In the genomic region with DNA sequence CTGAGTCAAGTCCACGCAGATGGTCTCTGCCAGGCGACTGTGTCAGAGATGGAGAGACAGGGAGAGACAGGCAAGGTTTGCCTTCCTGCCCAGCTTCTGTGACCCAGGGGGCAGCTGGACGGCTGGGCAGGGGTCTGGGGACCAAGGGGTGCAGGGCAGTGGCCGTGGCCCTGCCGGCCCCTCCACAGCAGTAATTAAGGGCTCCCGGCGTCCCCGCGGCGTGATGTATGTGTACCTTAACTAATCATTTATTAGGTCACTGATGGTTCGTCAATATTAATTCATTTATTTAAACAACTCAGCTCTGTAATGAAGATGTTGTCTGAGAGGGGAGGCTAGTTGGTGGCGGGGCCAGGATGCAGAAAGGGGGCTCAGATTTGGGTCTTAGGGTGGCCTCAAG, we compare ENCODE assay signal across 16 cellular contexts. TPM values are rescaled to one million over a fixed set of nuclear protein-coding genes. Genes with fewer than 3 reads are reported as not detected.
DNase-seq lines count a peak whose midpoint lies in the region; ATAC-seq and TF ChIP-seq lines count a peak whose summit lies in the region.
"Had no signal": no experiment of that assay in that cellular context is flagged by ENCODE, and none has a peak within 500 bp of the region (broad histone marks: within the 10 kb centered on the region; RNA-seq: fewer than 3 reads in every experiment).

No MANE protein-coding gene starts in this region.

- CTCF ChIA-PET in SK-N-SH (lab: Yijun Ruan, JAX), result interaction anchor here (0.6 to 5.8 kb wide), 3 partner anchors 9 to 402 kb away, joined by 3 to 42 read pairs (median 4); no protein-coding TSS in a partner anchor

- no peak overlapping the region for H3K4me2 ChIP-seq in SK-N-SH
- H3K4me2 ChIP-seq: BLaER1 had no signal

- no peaks in the 10 kb centered on the region for H3K79me2 ChIP-seq in SK-N-SH (ENCODE audit: insufficient read depth)

- no peaks in the 10 kb centered on the region for H3K4me1 Mint-ChIP-seq in neural crest cell
- H3K4me1 Mint-ChIP-seq in progenitor cell of endocrine pancreas (ENCODE audit: low read depth), result peaks cover 16% of the 10 kb centered on the region
- H3K4me1 Mint-ChIP-seq: CD14-positive monocyte had no signal

- H3K4me3 ChIP-seq in SK-N-SH (ENCODE audit: low read depth in 2 of 2, low read length in 1 of 2), result no peak overlapping the region
- H3K4me3 ChIP-seq in H7 (ENCODE audit: insufficient read depth, low read depth, low read length), result no peak overlapping the region
- no peak overlapping the region for H3K4me3 ChIP-seq in gastroesophageal sphincter
- H3K4me3 ChIP-seq: BLaER1, GM23248 had no signal

- H3K9me2 ChIP-seq in SK-N-SH, result no peaks in the 10 kb centered on the region

- H3K36me3 ChIP-seq in SK-N-SH (replicated peaks in 1 of 2; ENCODE audit: control insufficient read depth in 1 of 2, insufficient read depth in 2 of 2, low read length in 1 of 2) (no peaks in the 10 kb centered on the region), H7 (replicated peaks; ENCODE audit: control insufficient read depth, insufficient read depth, low read length) (no peaks in the 10 kb centered on the region), gastroesophageal sphincter (no peaks in the 10 kb centered on the region)
- H3K36me3 ChIP-seq: BLaER1 had no signal

- no peak for TF ChIP-seq POLR2A in gastroesophageal sphincter (IDR thresholded peaks at IDR 0.05)

- H3K9me3 Mint-ChIP-seq in neural crest cell (no peaks in the 10 kb centered on the region), progenitor cell of endocrine pancreas (ENCODE audit: low read depth) (no peaks in the 10 kb centered on the region)

- no peaks in the 10 kb centered on the region for H4K20me1 ChIP-seq in SK-N-SH (ENCODE audit: insufficient read depth)
- H4K20me1 ChIP-seq: BLaER1 had no signal

- peak; percentile 30 for DNase-seq in SK-N-SH
- DNase-seq in H7, result peak; percentile 39
- DNase-seq in neural crest cell (ENCODE audit: low read depth, low spot score), result no peak
- no peak for DNase-seq in progenitor cell of endocrine pancreas (ENCODE audit: low spot score, unreplicated experiment)
- DNase-seq: CD4-positive, alpha-beta memory T cell; DMS79 treated with DMSO at 0.1 percent for 48 hours; GF-D8; GM23248; HCEC 1CT; IMR-90 had no signal

- POLR2A ChIA-PET in SK-N-SH (lab: Yijun Ruan, JAX), result no interaction called here

- TF ChIP-seq RAD21 in SK-N-SH (IDR thresholded peaks at IDR 0.05; ENCODE audit: low read length), result no peak

- ATAC-seq in SK-N-SH treated with all-trans-retinoic acid at 6 μM for 48 hours (no peak), HG03378 (IDR thresholded peaks at IDR 0.05; ENCODE audit: unreplicated experiment) (no peak), gastroesophageal sphincter (no peak)

- TF ChIP-seq EP300 in SK-N-SH (IDR thresholded peaks at IDR 0.05; ENCODE audit: borderline replicate concordance in 1 of 2, low read depth in 1 of 2, low read length in 1 of 2), result no peak
- no peak for TF ChIP-seq EP300 in gastroesophageal sphincter (IDR thresholded peaks at IDR 0.05)

- H3K36me3 Mint-ChIP-seq in neural crest cell (ENCODE audit: low read depth) (no peaks in the 10 kb centered on the region), progenitor cell of endocrine pancreas (ENCODE audit: insufficient read depth) (no peaks in the 10 kb centered on the region)
- H3K36me3 Mint-ChIP-seq: CD14-positive monocyte; CD4-positive, alpha-beta memory T cell had no signal

- H3K27me3 Mint-ChIP-seq in neural crest cell (ENCODE audit: low read depth) (peaks cover 74% of the 10 kb centered on the region), progenitor cell of endocrine pancreas (peaks cover 11% of the 10 kb centered on the region)

- TF ChIP-seq CTCF in SK-N-SH (IDR thresholded peaks at IDR 0.05) (no peak), neural crest cell (conservative IDR thresholded peaks at IDR 0.05) (no peak), progenitor cell of endocrine pancreas (IDR thresholded peaks at IDR 0.05; ENCODE audit: unreplicated experiment) (no peak), gastroesophageal sphincter (IDR thresholded peaks at IDR 0.05) (no peak)

- H3K27ac ChIP-seq in SK-N-SH (ENCODE audit: low read depth in 2 of 2, low read length in 1 of 2), result no peak overlapping the region
- H3K27ac ChIP-seq in gastroesophageal sphincter, result no peak overlapping the region
- H3K27ac ChIP-seq: 22Rv1, BLaER1, GM23248 had no signal

- WGBS in SK-N-SH (ENCODE audit: low lambda C conversion rate), result 39% methylated on average over 11 of the region's 12 CpGs
- WGBS in gastroesophageal sphincter (ENCODE audit: low coverage in 1 of 2), 2 donors, result 40 to 75% methylated on average over 1 to 8 of the region's 12 CpGs

- H3K9me3 ChIP-seq in SK-N-SH, result no peaks in the 10 kb centered on the region
- no peaks in the 10 kb centered on the region for H3K9me3 ChIP-seq in gastroesophageal sphincter
- H3K9me3 ChIP-seq: BLaER1 had no signal

- no peak overlapping the region for H3K9ac ChIP-seq in SK-N-SH
- H3K9ac ChIP-seq: BLaER1, GM23248 had no signal

- H3K27ac Mint-ChIP-seq in neural crest cell (ENCODE audit: unreplicated experiment), result peak overlapping the region; percentile 62
- H3K27ac Mint-ChIP-seq in progenitor cell of endocrine pancreas, result peak overlapping the region; percentile 78
- H3K27ac Mint-ChIP-seq: CD4-positive, alpha-beta memory T cell had no signal

- peaks cover 86% of the 10 kb centered on the region for H3K27me3 ChIP-seq in SK-N-SH (ENCODE audit: insufficient read depth)
- H3K27me3 ChIP-seq in H7 (ENCODE audit: control insufficient read depth, insufficient read depth, low read length), result peaks cover 27% of the 10 kb centered on the region
- peaks cover 95% of the 10 kb centered on the region for H3K27me3 ChIP-seq in gastroesophageal sphincter

- H3F3A ChIP-seq in SK-N-SH (replicated peaks; ENCODE audit: insufficient read depth), result no peaks in the 10 kb centered on the region

- no peak overlapping the region for H3K4me3 Mint-ChIP-seq in neural crest cell
- no peak overlapping the region for H3K4me3 Mint-ChIP-seq in progenitor cell of endocrine pancreas (ENCODE audit: low read depth)
- H3K4me3 Mint-ChIP-seq: CD14-positive monocyte; CD4-positive, alpha-beta memory T cell had no signal

- H3K4me1 ChIP-seq in SK-N-SH (ENCODE audit: control insufficient read depth in 1 of 2, insufficient read depth in 2 of 2, low read depth in 1 of 2, low read length in 1 of 2), result no peaks in the 10 kb centered on the region; a peak in 1 of 4 replicates
- peaks cover 0 to 3% (median 0%) of the 10 kb centered on the region in 3 donors for H3K4me1 ChIP-seq in gastroesophageal sphincter
- H3K4me1 ChIP-seq: BLaER1 had no signal

- H2AFZ ChIP-seq in SK-N-SH (ENCODE audit: low read depth), result no peak overlapping the region
- H2AFZ ChIP-seq: GM23248 had no signal

TF ChIP-seq in SK-N-SH, 30 proteins besides CTCF, POLR2A, EP300 and RAD21:
- TF ChIP-seq NRF1 (IDR thresholded peaks at IDR 0.05; ENCODE audit: low read depth, low read length) (no peak), RFX5 (IDR thresholded peaks at IDR 0.05; ENCODE audit: low read length) (no peak), ELF1 (IDR thresholded peaks at IDR 0.05) (no peak), RXRA (IDR thresholded peaks at IDR 0.05; ENCODE audit: borderline replicate concordance, low read depth) (no peak), FOXJ3 (CRISPR knock-in tag; IDR thresholded peaks at IDR 0.05) (no peak), SIN3A (IDR thresholded peaks at IDR 0.05; ENCODE audit: borderline replicate concordance, low read depth, low read length) (no peak), TCF12 (IDR thresholded peaks at IDR 0.05) (no peak)

TF ChIP-seq in SK-N-SH treated with all-trans-retinoic acid at 6 μM for 48 hours, 23 proteins besides CTCF, POLR2A, EP300 and RAD21:
- TF ChIP-seq ZFP3 (CRISPR knock-in tag; IDR thresholded peaks at IDR 0.05), result no peak

RNA-seq across cellular contexts. Expression of gene TCF3, which starts 28.6 kb away (rescaled TPM):
- 81.3 and 104 TPM in 2 replicates for polyA plus RNA-seq in SK-N-SH (2012; rRNA removed)
- 49.6 and 82.9 TPM in 2 replicates for polyA plus RNA-seq in SK-N-SH (2012; cell fraction: cytosol; rRNA removed)
- polyA plus RNA-seq in SK-N-SH (2012; cell fraction: nucleus; rRNA removed), result 173 and 175 TPM in 2 replicates
- 277 and 293 TPM in 2 replicates for total RNA-seq in H7 (2014; rRNA removed; shearing (Covaris generic))
- total RNA-seq in neural crest cell (348 and 354 TPM in 2 replicates), progenitor cell of endocrine pancreas (318 and 334 TPM in 2 replicates), gastroesophageal sphincter (10 to 100 TPM; 21.2 to 62.0 (median 39.6) TPM)

Comparison
In these comparisons a context has a peak if more than half of its experiments do, and no peak if none do; other contexts are left out.
1. DNase-seq: peak in SK-N-SH (single experiment) and H7 (single experiment); none in neural crest cell (single experiment) and progenitor cell of endocrine pancreas (single experiment).